Comparison of ENCODE assay signal across 10 cellular contexts in the genomic region with DNA sequence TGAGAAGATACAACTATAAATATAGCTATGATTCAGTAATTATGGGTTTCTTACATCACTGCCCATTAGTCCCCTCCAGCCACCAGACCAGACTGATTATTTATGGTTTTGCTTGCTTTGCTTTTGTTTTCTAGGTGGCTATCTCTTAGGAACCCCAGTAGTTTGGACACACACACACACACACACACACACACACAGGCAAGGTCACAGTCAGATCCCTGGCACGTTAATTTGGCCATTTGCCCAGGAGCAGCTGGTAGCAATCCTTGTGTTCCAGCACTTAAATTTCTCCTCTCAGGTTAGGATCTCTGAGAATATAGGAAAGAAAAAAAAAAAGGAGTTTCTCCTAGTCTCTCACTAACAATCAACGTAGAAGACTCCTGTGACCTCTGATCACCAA.
A peak's percentile ranks its signal among the peaks of the same experiment; 100 is the strongest.
DNase-seq lines count a peak whose midpoint lies in the region; TF ChIP-seq lines count a peak whose summit lies in the region.
"Had no signal": no experiment of that assay in that cellular context is flagged by ENCODE, and none has a peak within 500 bp of the region (broad histone marks: within the 10 kb centered on the region; RNA-seq: fewer than 3 reads in every experiment).

No MANE protein-coding gene starts in this region.

- 17 to 25% (median 22%) methylated on average over 2 of the region's 2 CpGs for WGBS in stomach, 5 donors

- no peak overlapping the region for H3K27ac ChIP-seq in stomach

- no peak for TF ChIP-seq EP300 in stomach (IDR thresholded peaks at IDR 0.05)

- H3K36me3 ChIP-seq in stomach = no peaks in the 10 kb centered on the region

- no peak for TF ChIP-seq CTCF in stomach (IDR thresholded peaks at IDR 0.05)

- no peak overlapping the region for H3K4me3 ChIP-seq in stomach

- no peak for TF ChIP-seq POLR2A in stomach (IDR thresholded peaks at IDR 0.05)

- intact Hi-C loops in stomach (cut with DNase I; ENCODE audit: low total_unique reads) = no loop called here

- peak; percentile 11 for DNase-seq in NCI-H82 (lab: John Stamatoyannopoulos, UW)
- DNase-seq in NCI-H82 treated with DMSO at 0.1 percent for 48 hours (lab: John Stamatoyannopoulos, UW; ENCODE audit: unreplicated experiment) = no peak
- peak; percentile 48 for DNase-seq in NCI-H446 treated with DMSO at 0.1 percent for 48 hours (lab: John Stamatoyannopoulos, UW)
- peak; percentile 7 for DNase-seq in fibroblast of peridontal ligament (ENCODE audit: extremely low read depth)
- peak; percentile 52 for DNase-seq in stomach
- no peak for DNase-seq in NCI-H187 (lab: John Stamatoyannopoulos, UW)
- no peak for DNase-seq in NOMO-1 (lab: John Stamatoyannopoulos, UW; ENCODE audit: unreplicated experiment in 2 of 2)
- no peak for DNase-seq in stimulated activated CD4-positive, alpha-beta T cell treated with anti-CD3 and anti-CD28 coated beads, Interleukin-4, amount 100 ng/mL, for 4 hours
- DNase-seq: activated CD4-positive, alpha-beta T cell treated with anti-CD3 and anti-CD28 coated beads, Interleukin-2, amount 50 U/mL, for 1 hour; NK-92 treated with Interleukin-12 subunit alpha and Interleukin-12 subunit beta, amount 100 ng/mL, for 24 hours had no signal

- no peaks in the 10 kb centered on the region for H3K4me1 ChIP-seq in stomach

- no peaks in the 10 kb centered on the region for H3K27me3 ChIP-seq in stomach

- no peaks in the 10 kb centered on the region for H3K9me3 ChIP-seq in stomach

Comparison
In these comparisons a context has a peak if more than half of its experiments do, and no peak if none do; other contexts are left out.
1. DNase-seq: peak in NCI-H82 (single experiment), NCI-H446 treated with DMSO at 0.1 percent for 48 hours (single experiment), fibroblast of peridontal ligament (single experiment) and stomach (single experiment); none in NCI-H82 treated with DMSO at 0.1 percent for 48 hours (single experiment), NCI-H187 (0 of 2), NOMO-1 (0 of 2) and stimulated activated CD4-positive, alpha-beta T cell treated with anti-CD3 and anti-CD28 coated beads, Interleukin-4, amount 100 ng/mL, for 4 hours (0 of 2).